Comparison of ENCODE assay signal across 22 cellular contexts in genomic region chr21:19621837-19622496, GRCh38.
DNase-seq lines count a peak whose midpoint lies in the region; FAIRE-seq and TF ChIP-seq lines count a peak whose summit lies in the region.
"Had no signal": no experiment of that assay in that cellular context is flagged by ENCODE, and none has a peak within 500 bp of the region (broad histone marks: within the 10 kb centered on the region; RNA-seq: fewer than 3 reads in every experiment).

No MANE protein-coding gene starts in this region.

- H3K4me1 Mint-ChIP-seq in progenitor cell of endocrine pancreas (ENCODE audit: low read depth): peaks cover 17% of the 10 kb centered on the region
- H3K4me1 Mint-ChIP-seq: CD14-positive monocyte; CD8-positive, alpha-beta memory T cell had no signal

- no peaks in the 10 kb centered on the region for H3K9me3 ChIP-seq in kidney (ENCODE audit: control insufficient read depth in 1 of 2, low read length in 2 of 2)
- H3K9me3 ChIP-seq: A549; BE2C; BLaER1 treated with 17β-estradiol and CSF1 and Interleukin-3, amounts not matched to agents 10 nM and 100 nM had no signal

- no peak overlapping the region for H3K9ac ChIP-seq in kidney (ENCODE audit: low read length in 2 of 2)
- H3K9ac ChIP-seq: BLaER1 treated with 17β-estradiol and CSF1 and Interleukin-3, amounts not matched to agents 10 nM and 100 nM had no signal

- H3K27ac Mint-ChIP-seq in progenitor cell of endocrine pancreas: peak overlapping the region; percentile 8
- H3K27ac Mint-ChIP-seq: CD14-positive monocyte; CD4-positive, alpha-beta T cell; CD8-positive, alpha-beta memory T cell had no signal

- no peak for TF ChIP-seq CTCF in kidney (IDR thresholded peaks at IDR 0.05; ENCODE audit: borderline replicate concordance, extremely low read depth, insufficient read depth)
- no peak for TF ChIP-seq CTCF in progenitor cell of endocrine pancreas (IDR thresholded peaks at IDR 0.05; ENCODE audit: unreplicated experiment)

- DNase-seq in OCI-M1 (lab: John Stamatoyannopoulos, UW) (peak; percentile 36), kidney (no peak), progenitor cell of endocrine pancreas (ENCODE audit: low spot score, unreplicated experiment) (no peak), DMS53 (lab: John Stamatoyannopoulos, UW) (no peak), D341Med (ENCODE audit: low spot score) (no peak), NCI-H524 treated with DMSO at 0.1 percent for 48 hours (lab: John Stamatoyannopoulos, UW) (no peak)
- DNase-seq: 8988T; ACHN; AML-193; BE2C; CD4-positive, alpha-beta T cell; CD8-positive, alpha-beta memory T cell; DND-41; GOT3; H7; HCEC 1CT had no signal

- no peak overlapping the region for H3K4me3 ChIP-seq in kidney (ENCODE audit: low read length in 2 of 2)
- H3K4me3 ChIP-seq: A549; BLaER1 treated with 17β-estradiol and CSF1 and Interleukin-3, amounts not matched to agents 10 nM and 100 nM had no signal

- H3K27me3 Mint-ChIP-seq in progenitor cell of endocrine pancreas: no peaks in the 10 kb centered on the region
- H3K27me3 Mint-ChIP-seq: CD4-positive, alpha-beta T cell had no signal

- FAIRE-seq in endometrium (lab: Jason Lieb, UNC) (peak; percentile 66), kidney (lab: Jason Lieb, UNC) (peak; percentile 41)
- FAIRE-seq: A549, G401.6, GM12892 had no signal

- intact Hi-C loops in kidney (cut with DNase I): no loop called here

- no peak overlapping the region for H3K27ac ChIP-seq in kidney (ENCODE audit: low read depth in 2 of 2, low read length in 2 of 2)
- H3K27ac ChIP-seq: A549; BLaER1 treated with 17β-estradiol and CSF1 and Interleukin-3, amounts not matched to agents 10 nM and 100 nM had no signal

- H3K4me1 ChIP-seq in kidney (ENCODE audit: control insufficient read depth in 1 of 2, insufficient read depth in 1 of 2, low read depth in 1 of 2, low read length in 2 of 2): no peaks in the 10 kb centered on the region
- H3K4me1 ChIP-seq: A549; BE2C; BLaER1 treated with 17β-estradiol and CSF1 and Interleukin-3, amounts not matched to agents 10 nM and 100 nM had no signal

- H3K36me3 Mint-ChIP-seq in progenitor cell of endocrine pancreas (ENCODE audit: insufficient read depth): no peaks in the 10 kb centered on the region
- H3K36me3 Mint-ChIP-seq: CD14-positive monocyte; CD8-positive, alpha-beta memory T cell had no signal

- no peaks in the 10 kb centered on the region for H3K36me3 ChIP-seq in kidney (ENCODE audit: control insufficient read depth in 1 of 2, insufficient read depth in 2 of 2, low read length in 2 of 2)
- H3K36me3 ChIP-seq: BE2C; BLaER1 treated with 17β-estradiol and CSF1 and Interleukin-3, amounts not matched to agents 10 nM and 100 nM had no signal

- no peaks in the 10 kb centered on the region for H3K9me3 Mint-ChIP-seq in progenitor cell of endocrine pancreas (ENCODE audit: low read depth)

- H3K4me3 Mint-ChIP-seq in progenitor cell of endocrine pancreas (ENCODE audit: low read depth): no peak overlapping the region
- H3K4me3 Mint-ChIP-seq: CD14-positive monocyte; CD4-positive, alpha-beta T cell; CD8-positive, alpha-beta memory T cell had no signal
